ENCODE assay signal across 17 cellular contexts in the genomic region with DNA sequence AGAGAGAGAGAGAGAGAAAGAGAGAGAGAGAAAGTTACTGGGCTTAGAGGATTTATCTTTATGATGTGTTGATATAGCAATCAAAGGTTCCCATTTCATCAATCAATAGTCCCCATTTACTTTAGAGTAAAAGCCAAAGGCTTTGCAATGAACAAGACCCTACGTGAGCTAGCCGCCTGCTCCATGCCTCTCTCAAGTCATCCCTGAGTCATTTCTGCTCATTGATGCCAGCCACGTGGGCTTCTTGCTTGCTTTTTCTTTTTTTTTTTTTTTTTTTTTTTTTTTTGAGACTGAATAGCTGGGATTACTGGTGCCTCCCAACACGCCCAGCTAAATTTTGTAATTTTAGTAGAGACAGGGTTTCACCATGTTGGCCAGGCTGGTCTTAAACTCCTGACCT.
"Had no signal": no experiment of that assay in that cellular context is flagged by ENCODE, and none has a peak within 500 bp of the region (broad histone marks: within the 10 kb centered on the region; RNA-seq: fewer than 3 reads in every experiment).

No MANE protein-coding gene starts in this region.

- H3K36me3 ChIP-seq: cardiac muscle cell, heart left ventricle, right lobe of liver, transverse colon had no signal

- H3K9me3 ChIP-seq: heart left ventricle, right lobe of liver, transverse colon had no signal

- H3K4me3 ChIP-seq: cardiac muscle cell, heart left ventricle, right lobe of liver, skin epidermis, transverse colon had no signal

- H3K4me1 ChIP-seq: right lobe of liver, transverse colon had no signal

- H3K27ac ChIP-seq: cardiac muscle cell, heart left ventricle, right lobe of liver, skin epidermis, transverse colon had no signal

- H3K27me3 ChIP-seq: cardiac muscle cell, heart left ventricle, right lobe of liver, transverse colon had no signal

- DNase-seq: activated CD4-positive, alpha-beta T cell treated with anti-CD3 and anti-CD28 coated beads for 1 hour; activated naive CD4-positive, alpha-beta T cell treated with Interleukin-2 at 50 U/mL for 16 hours; activated naive CD8-positive, alpha-beta T cell treated with anti-CD3 and anti-CD28 coated beads for 36 hours; activated T-cell treated with anti-CD3 and anti-CD28 coated beads, Interleukin-2, amount 50 U/mL, for 24 hours; cortex of kidney; endodermal cell; heart left ventricle; left colon; mesenchymal stem cell; occipital lobe; posterior cingulate gyrus; right lobe of liver; stimulated activated CD4-positive, alpha-beta T cell treated with anti-CD3 and anti-CD28 coated beads, Interleukin-2, amount 100 ng/mL, for 24 hours; T-helper 1 cell; transverse colon had no signal
